2 cellular contexts compared by ENCODE assay signal in genomic region chrX:7109838-7110793, GRCh38.
TF ChIP-seq lines count a peak whose summit lies in the region.

No MANE protein-coding gene starts in this region.

TF ChIP-seq in endothelial cell of umbilical vein, 7 proteins besides CTCF, POLR2A, EP300 and RAD21:
- TF ChIP-seq GATA2 (IDR thresholded peaks at IDR 0.05; ENCODE audit: insufficient read depth, insufficient read length, low read depth, low read length) (peak; percentile 5), FOS (IDR thresholded peaks at IDR 0.05; ENCODE audit: borderline replicate concordance, insufficient read depth, low read length) (no peak), EZH2 (IDR thresholded peaks at IDR 0.05; ENCODE audit: borderline replicate concordance, low read depth, low read length, severe bottlenecking) (no peak), POLR2AphosphoS5 (IDR thresholded peaks at IDR 0.05; ENCODE audit: insufficient read depth, low read depth, low read length) (no peak)
- TF ChIP-seq, protein P1, sequence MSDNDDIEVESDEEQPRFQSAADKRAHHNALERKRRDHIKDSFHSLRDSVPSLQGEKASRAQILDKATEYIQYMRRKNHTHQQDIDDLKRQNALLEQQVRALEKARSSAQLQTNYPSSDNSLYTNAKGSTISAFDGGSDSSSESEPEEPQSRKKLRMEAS (IDR thresholded peaks at IDR 0.05; ENCODE audit: insufficient read depth, insufficient read length), result no peak
TF ChIP-seq in endothelial cell of umbilical vein: peak in this region for 1.

TF ChIP-seq in HepG2, 621 proteins besides CTCF, POLR2A, EP300 and RAD21:
- TF ChIP-seq ZNF510 (CRISPR knock-in tag; IDR thresholded peaks at IDR 0.05; ENCODE audit: low read depth) (no peak), GABPB1 (CRISPR knock-in tag; IDR thresholded peaks at IDR 0.05) (no peak), FOXP1 (IDR thresholded peaks at IDR 0.05) (no peak), FOXP1 (CRISPR knock-in tag; IDR thresholded peaks at IDR 0.05) (no peak)
